ENCODE assay signal across 11 cellular contexts in genomic region chr1:151537112-151537511, GRCh38. TPM values are rescaled to one million over a fixed set of nuclear protein-coding genes. Genes with fewer than 3 reads are reported as not detected.
DNase-seq lines count a peak whose midpoint lies in the region; FAIRE-seq and TF ChIP-seq lines count a peak whose summit lies in the region.
"Had no signal": no experiment of that assay in that cellular context is flagged by ENCODE, and none has a peak within 500 bp of the region (broad histone marks: within the 10 kb centered on the region; RNA-seq: fewer than 3 reads in every experiment).

No MANE protein-coding gene starts in this region.

- DNase-seq in GM03348 (ENCODE audit: low spot score) (peak; percentile 87), RCC 7860 (ENCODE audit: low spot score) (peak; percentile 92), epithelial cell of prostate (ENCODE audit: low read depth, low spot score) (no peak), NCI-H510A (lab: John Stamatoyannopoulos, UW) (no peak), transverse colon (no peak), NCI-H1694 treated with DMSO at 0.1 percent for 48 hours (lab: John Stamatoyannopoulos, UW) (no peak), NOMO-1 treated with DMSO at 0.1 percent for 48 hours (lab: John Stamatoyannopoulos, UW; ENCODE audit: unreplicated experiment) (no peak)
- DNase-seq: NCI-H2171 treated with DMSO at 0.1 percent for 48 hours, SHP77 treated with DMSO at 0.1 percent for 48 hours had no signal

- H2AFZ ChIP-seq in parathyroid adenoma: no peak overlapping the region

- TF ChIP-seq CTCF in parathyroid adenoma (IDR thresholded peaks at IDR 0.05) (no peak), transverse colon (IDR thresholded peaks at IDR 0.05) (no peak)

- FAIRE-seq in RCC 7860 (lab: Jason Lieb, UNC): peak; percentile 83

- TF ChIP-seq EP300 in transverse colon (IDR thresholded peaks at IDR 0.05; ENCODE audit: low read depth): no peak

- no peaks in the 10 kb centered on the region for H3K27me3 ChIP-seq in parathyroid adenoma (ENCODE audit: control insufficient read depth, insufficient read depth, low read length)
- H3K27me3 ChIP-seq in transverse colon: no peaks in the 10 kb centered on the region

- no peak for TF ChIP-seq POLR2A in transverse colon (IDR thresholded peaks at IDR 0.05)

- intact Hi-C loops in transverse colon (cut with DNase I; ENCODE audit: low total_unique reads): no loop called here

- H3K79me2 ChIP-seq in parathyroid adenoma: no peaks in the 10 kb centered on the region

- H3K9ac ChIP-seq in parathyroid adenoma: no peak overlapping the region

- in situ Hi-C loops in transverse colon (cut with MboI; ENCODE audit: low pct_ligation_motif_present in 1 of 4, low pct_unique_long_range_greater_than_20kb in 1 of 4, low sequenced_read_pairs in 3 of 4): no loop called here

- H3K4me1 ChIP-seq in parathyroid adenoma (peaks cover 9% of the 10 kb centered on the region), transverse colon (peaks cover 9 to 28% (median 19%) of the 10 kb centered on the region in 4 donors)

- H3K36me3 ChIP-seq in parathyroid adenoma (ENCODE audit: control insufficient read depth, insufficient read depth, low read length): no peaks in the 10 kb centered on the region
- H3K36me3 ChIP-seq in transverse colon: peaks cover 0 to 19% (median 0%) of the 10 kb centered on the region in 4 donors

- WGBS in transverse colon (ENCODE audit: low coverage in 1 of 2), 2 donors: 87 to 100% methylated on average over 2 to 9 of the region's 9 CpGs

- H3K27ac ChIP-seq in epithelial cell of prostate (peak overlapping the region; percentile 81), parathyroid adenoma (peak overlapping the region; percentile 29), transverse colon (no peak overlapping the region)

- H3K4me3 ChIP-seq in parathyroid adenoma (ENCODE audit: low read depth, low read length) (no peak overlapping the region), transverse colon (no peak overlapping the region)
- H3K4me3 ChIP-seq: skin epidermis had no signal

- H3K9me3 ChIP-seq in parathyroid adenoma (ENCODE audit: control insufficient read depth, low read length) (no peaks in the 10 kb centered on the region), transverse colon (no peaks in the 10 kb centered on the region)

- H3K4me2 ChIP-seq in parathyroid adenoma (ENCODE audit: low read length): no peak overlapping the region

RNA-seq across cellular contexts. Expression of gene TUFT1, which starts 3.0 kb away (rescaled TPM):
- total RNA-seq in transverse colon: 10 to 100 TPM; 22.8 to 65.5 (median 30.8) TPM

RNA-seq across cellular contexts. Expression of gene CGN, which starts 25.9 kb away (rescaled TPM):
- 100 to 1,000 TPM; 123 to 351 (median 172) TPM for total RNA-seq in transverse colon

Comparison
In these comparisons a context has a peak if more than half of its experiments do, and no peak if none do; other contexts are left out.
1. DNase-seq: peak in GM03348 (single experiment) and RCC 7860 (single experiment); none in epithelial cell of prostate (single experiment), NCI-H510A (single experiment), transverse colon (single experiment), NCI-H1694 treated with DMSO at 0.1 percent for 48 hours (single experiment) and NOMO-1 treated with DMSO at 0.1 percent for 48 hours (single experiment).
2. H3K27ac ChIP-seq: peak in epithelial cell of prostate (single experiment) and parathyroid adenoma (single experiment); none in transverse colon (0 of 4).